9 cellular contexts compared by ENCODE assay signal in genomic region chrX:133335027-133335426, GRCh38.
A peak's percentile ranks its signal among the peaks of the same experiment; 100 is the strongest.
DNase-seq lines count a peak whose midpoint lies in the region; ATAC-seq and TF ChIP-seq lines count a peak whose summit lies in the region.
"Had no signal": no experiment of that assay in that cellular context is flagged by ENCODE, and none has a peak within 500 bp of the region (broad histone marks: within the 10 kb centered on the region; RNA-seq: fewer than 3 reads in every experiment).

No MANE protein-coding gene starts in this region.

- ATAC-seq in left ventricle myocardium superior (no peak), GM18868 (IDR thresholded peaks at IDR 0.05; ENCODE audit: unreplicated experiment) (no peak), GM21526 (IDR thresholded peaks at IDR 0.05; ENCODE audit: low FRiP score, unreplicated experiment) (no peak), GM18505 (IDR thresholded peaks at IDR 0.05; ENCODE audit: unreplicated experiment) (no peak)

- H3K36me3 ChIP-seq in cardiac muscle cell: peaks cover 3% of the 10 kb centered on the region

- DNase-seq in cardiac muscle cell (ENCODE audit: low read depth in 1 of 2, low spot score in 1 of 2) (peak; percentile 36 to 61), left ventricle myocardium superior (no peak), NCI-H2196 (lab: John Stamatoyannopoulos, UW; ENCODE audit: unreplicated experiment) (peak; percentile 30), chondrocyte (ENCODE audit: low spot score) (no peak), nephron progenitor cell (peak; percentile 15)

- H3K9me3 Mint-ChIP-seq in chondrocyte (ENCODE audit: low read depth) (no peaks in the 10 kb centered on the region), nephron progenitor cell (no peaks in the 10 kb centered on the region)

- peaks cover 27% of the 10 kb centered on the region for H3K4me1 Mint-ChIP-seq in chondrocyte (ENCODE audit: low read depth)
- peaks cover 29% of the 10 kb centered on the region for H3K4me1 Mint-ChIP-seq in nephron progenitor cell

- H3K27ac ChIP-seq in cardiac muscle cell: no peak overlapping the region

- intact Hi-C loops in left ventricle myocardium superior (cut with micrococcal nuclease): no loop called here

- no peaks in the 10 kb centered on the region for H3K9me3 ChIP-seq in cardiac muscle cell (ENCODE audit: low read depth)

- H3K36me3 Mint-ChIP-seq in chondrocyte (ENCODE audit: low read depth) (no peaks in the 10 kb centered on the region), nephron progenitor cell (ENCODE audit: low read depth) (peaks cover 13% of the 10 kb centered on the region)
- H3K36me3 Mint-ChIP-seq: activated naive CD8-positive, alpha-beta T cell had no signal

- H3K4me3 Mint-ChIP-seq in chondrocyte (ENCODE audit: unreplicated experiment) (no peak overlapping the region), nephron progenitor cell (no peak overlapping the region)
- H3K4me3 Mint-ChIP-seq: activated naive CD8-positive, alpha-beta T cell had no signal

- H3K27me3 ChIP-seq in cardiac muscle cell: no peaks in the 10 kb centered on the region

- TF ChIP-seq CTCF in cardiac muscle cell (IDR thresholded peaks at IDR 0.05; ENCODE audit: low read depth, low read length) (peak; percentile 51), chondrocyte (IDR thresholded peaks at IDR 0.05) (peak; percentile 90), nephron progenitor cell (IDR thresholded peaks at IDR 0.05) (peak; percentile 51)

- peaks cover 18% of the 10 kb centered on the region for H3K4me1 ChIP-seq in cardiac muscle cell (ENCODE audit: low read depth)

- H3K27ac Mint-ChIP-seq in chondrocyte (ENCODE audit: unreplicated experiment) (no peak overlapping the region), nephron progenitor cell (peak overlapping the region; percentile 49)
- H3K27ac Mint-ChIP-seq: activated naive CD8-positive, alpha-beta T cell had no signal

- TF ChIP-seq POLR2A in GM18505 (IDR thresholded peaks at IDR 0.05; ENCODE audit: borderline replicate concordance, extremely low read depth, insufficient read depth, insufficient read length): no peak

- H3K4me3 ChIP-seq in cardiac muscle cell: no peak overlapping the region

- no peaks in the 10 kb centered on the region for H3K27me3 Mint-ChIP-seq in chondrocyte (ENCODE audit: low read depth)
- H3K27me3 Mint-ChIP-seq in nephron progenitor cell (ENCODE audit: low read depth, poor library complexity): no peaks in the 10 kb centered on the region
- H3K27me3 Mint-ChIP-seq: activated naive CD8-positive, alpha-beta T cell had no signal

Comparison
In these comparisons a context has a peak if more than half of its experiments do, and no peak if none do; other contexts are left out.
1. DNase-seq: peak in cardiac muscle cell (2 of 2), NCI-H2196 (single experiment) and nephron progenitor cell (single experiment); none in left ventricle myocardium superior (single experiment) and chondrocyte (single experiment).
2. Peak in every context shown above with its lines, with median percentiles within 50 percentile points of each other: CTCF ChIP-seq.